In genomic region chr12:93924367-93924766, GRCh38 we compare ENCODE assay signal across 27 cellular contexts.
"Had no signal": no experiment of that assay in that cellular context is flagged by ENCODE, and none has a peak within 500 bp of the region (broad histone marks: within the 10 kb centered on the region; RNA-seq: fewer than 3 reads in every experiment).

No MANE protein-coding gene starts in this region.

- H3K9ac ChIP-seq: neural progenitor cell, parathyroid adenoma had no signal

- H3K4me1 ChIP-seq: left ventricle myocardium inferior, neural progenitor cell, psoas muscle, right atrium auricular region, right lobe of liver, tibial nerve, uterus had no signal

- H3K27me3 Mint-ChIP-seq: naive thymus-derived CD4-positive, alpha-beta T cell; stimulated activated memory B cell treated with anti-CD40 and anti-IgM and Interleukin-4, amounts not matched to agents 10 μg/mL and 1 μg/mL and 100 μg/mL, for 72 hours; stimulated activated naive CD8-positive, alpha-beta T cell treated with anti-CD3 and anti-CD28 coated beads, Interleukin-15, amount 100 ng/mL, for 72 hours had no signal

- H3K27ac Mint-ChIP-seq: nephron progenitor cell; neural progenitor cell; stimulated activated memory B cell treated with anti-CD40 and anti-IgM and Interleukin-4, amounts not matched to agents 10 μg/mL and 1 μg/mL and 100 μg/mL, for 72 hours; stimulated activated naive CD8-positive, alpha-beta T cell treated with anti-CD3 and anti-CD28 coated beads, Interleukin-15, amount 100 ng/mL, for 72 hours; type B pancreatic cell had no signal

- H3K9me3 ChIP-seq: neutrophil, right atrium auricular region, uterus had no signal

- H2AFZ ChIP-seq: neural progenitor cell, parathyroid adenoma had no signal

- H3K4me3 Mint-ChIP-seq: naive thymus-derived CD4-positive, alpha-beta T cell; nephron progenitor cell; neural progenitor cell; stimulated activated memory B cell treated with anti-CD40 and anti-IgM and Interleukin-4, amounts not matched to agents 10 μg/mL and 1 μg/mL and 100 μg/mL, for 72 hours; stimulated activated naive CD8-positive, alpha-beta T cell treated with anti-CD3 and anti-CD28 coated beads, Interleukin-15, amount 100 ng/mL, for 72 hours; type B pancreatic cell had no signal

- H3K27ac ChIP-seq: left ventricle myocardium inferior, neural progenitor cell, neutrophil, parathyroid adenoma, psoas muscle, right atrium auricular region, right lobe of liver, tibial nerve, uterus had no signal

- H3K27me3 ChIP-seq: neural progenitor cell, neutrophil, right atrium auricular region, right lobe of liver, tibial nerve, uterus had no signal

- H3K79me2 ChIP-seq: parathyroid adenoma had no signal

- H3K36me3 Mint-ChIP-seq: neural progenitor cell; stimulated activated memory B cell treated with anti-CD40 and anti-IgM and Interleukin-4, amounts not matched to agents 10 μg/mL and 1 μg/mL and 100 μg/mL, for 72 hours; type B pancreatic cell had no signal

- H3K36me3 ChIP-seq: neural progenitor cell, neutrophil, right atrium auricular region, right lobe of liver, tibial nerve, uterus had no signal

- H3K4me3 ChIP-seq: left ventricle myocardium inferior, lung, mucosa of descending colon, neural progenitor cell, psoas muscle, right atrium auricular region, right lobe of liver, smooth muscle cell, tibial nerve, uterus had no signal

- ATAC-seq: mucosa of descending colon; naive thymus-derived CD4-positive, alpha-beta T cell; psoas muscle; right lobe of liver; stimulated activated memory B cell treated with anti-CD40 and anti-IgM and Interleukin-4, amounts not matched to agents 10 μg/mL and 1 μg/mL and 100 μg/mL, for 72 hours; stimulated activated naive CD8-positive, alpha-beta T cell treated with anti-CD3 and anti-CD28 coated beads, Interleukin-15, amount 100 ng/mL, for 72 hours had no signal

- DNase-seq: islet precursor cell; left ventricle myocardium inferior; mesendoderm; midbrain; mucosa of descending colon; nephron progenitor cell; occipital lobe; psoas muscle; right lobe of liver; stimulated activated CD4-positive, alpha-beta T cell treated with anti-CD3 and anti-CD28 coated beads, Interleukin-1b, Interleukin-23, amount 100 ng/mL, for 48 hours; stimulated activated CD4-positive, alpha-beta T cell treated with anti-CD3 and anti-CD28 coated beads, Interleukin-2, amount 100 ng/mL, for 48 hours; stimulated activated CD4-positive, alpha-beta T cell treated with anti-CD3 and anti-CD28 coated beads, Interleukin-4, amount 100 ng/mL, for 4 hours; stimulated activated CD8-positive, alpha-beta memory T cell treated with anti-CD3 and anti-CD28 coated beads, Interleukin-4, amount 100 ng/mL, for 48 hours; stimulated activated naive CD4-positive, alpha-beta T cell treated with Interleukin-2 at 50 U/mL for 16 hours; stimulated activated naive CD8-positive, alpha-beta T cell treated with anti-CD3 and anti-CD28 coated beads, Interleukin-15, amount 100 ng/mL, for 72 hours; substantia nigra; uterus had no signal

- H3K4me2 ChIP-seq: neural progenitor cell, smooth muscle cell had no signal

- H3K4me1 Mint-ChIP-seq: nephron progenitor cell; neural progenitor cell; stimulated activated memory B cell treated with anti-CD40 and anti-IgM and Interleukin-4, amounts not matched to agents 10 μg/mL and 1 μg/mL and 100 μg/mL, for 72 hours; stimulated activated naive CD8-positive, alpha-beta T cell treated with anti-CD3 and anti-CD28 coated beads, Interleukin-15, amount 100 ng/mL, for 72 hours had no signal
